ENCODE assay signal across 1 cellular context in genomic region chr6:87718662-87719433, GRCh38.
TF ChIP-seq lines count a peak whose summit lies in the region.

No MANE protein-coding gene starts in this region.

TF ChIP-seq in HepG2, 621 proteins besides CTCF, POLR2A, EP300 and RAD21 (continued from another document):
- TF ChIP-seq KIAA2018 (CRISPR knock-in tag; IDR thresholded peaks at IDR 0.05; ENCODE audit: borderline replicate concordance) (no peak), MLX (CRISPR knock-in tag; IDR thresholded peaks at IDR 0.05) (no peak), ISX (CRISPR knock-in tag; conservative IDR thresholded peaks at IDR 0.05) (no peak), RERE (CRISPR knock-in tag; IDR thresholded peaks at IDR 0.05; ENCODE audit: low read depth) (no peak), MIER3 (CRISPR knock-in tag; IDR thresholded peaks at IDR 0.05; ENCODE audit: borderline replicate concordance) (no peak), MEIS1 (CRISPR knock-in tag; IDR thresholded peaks at IDR 0.05; ENCODE audit: borderline replicate concordance) (no peak)
TF ChIP-seq in HepG2: peak in this region for 2.
